Comparison of ENCODE assay signal across 9 cellular contexts in the genomic region with DNA sequence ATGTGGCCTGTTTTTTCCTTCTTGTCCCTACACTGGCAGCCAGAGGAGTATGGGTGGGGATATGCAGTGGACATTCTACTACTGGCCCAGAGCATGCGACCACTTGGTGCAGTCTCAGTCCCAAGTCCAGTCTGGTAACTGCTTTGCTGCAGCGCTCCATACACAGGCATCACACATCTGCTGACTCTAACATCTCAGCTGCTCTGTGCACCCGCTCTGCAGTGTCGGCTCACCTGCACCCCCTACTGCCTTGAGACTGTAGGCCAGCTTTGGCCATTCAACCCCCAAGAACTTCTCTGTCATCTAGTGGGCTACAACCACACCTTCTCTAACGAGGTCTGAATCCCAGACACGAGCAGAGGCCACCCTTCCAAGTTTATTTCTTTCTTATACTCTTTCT. TPM values are rescaled to one million over a fixed set of nuclear protein-coding genes. Genes with fewer than 3 reads are reported as not detected.
A peak's percentile ranks its signal among the peaks of the same experiment; 100 is the strongest.
DNase-seq lines count a peak whose midpoint lies in the region; ATAC-seq and TF ChIP-seq lines count a peak whose summit lies in the region.
"Had no signal": no experiment of that assay in that cellular context is flagged by ENCODE, and none has a peak within 500 bp of the region (broad histone marks: within the 10 kb centered on the region; RNA-seq: fewer than 3 reads in every experiment).

No MANE protein-coding gene starts in this region.

- H3K36me3 Mint-ChIP-seq in activated CD8-positive, alpha-beta T cell treated with anti-CD3 and anti-CD28 coated beads for 36 hours (ENCODE audit: low read depth), result no peaks in the 10 kb centered on the region

- no peak overlapping the region for H3K4me3 Mint-ChIP-seq in activated CD8-positive, alpha-beta T cell treated with anti-CD3 and anti-CD28 coated beads for 36 hours
- H3K4me3 Mint-ChIP-seq: T-helper 1 cell treated with Interleukin-12 subunit alpha and Interleukin-12 subunit beta and Interleukin-4 antibody, amounts not matched to agents 30 μg/mL and 1 μg/mL, for 36 hours had no signal

- H3K9me3 ChIP-seq in Panc1 (ENCODE audit: control insufficient read depth, insufficient read depth, low read depth, low read length), result no peaks in the 10 kb centered on the region
- peaks cover 0 to 1% (median 0%) of the 10 kb centered on the region in 4 donors for H3K9me3 ChIP-seq in liver (ENCODE audit: control insufficient read depth in 4 of 4, low read length in 3 of 4)

- no peak overlapping the region for H3K27ac Mint-ChIP-seq in activated CD8-positive, alpha-beta T cell treated with anti-CD3 and anti-CD28 coated beads for 36 hours
- H3K27ac Mint-ChIP-seq: T-helper 1 cell treated with Interleukin-12 subunit alpha and Interleukin-12 subunit beta and Interleukin-4 antibody, amounts not matched to agents 30 μg/mL and 1 μg/mL, for 36 hours had no signal

- H3K27ac ChIP-seq in Panc1 (ENCODE audit: low read length) (no peak overlapping the region), liver (ENCODE audit: low read depth in 1 of 2, low read length in 2 of 2) (no peak overlapping the region)

- ATAC-seq in GM18868 (IDR thresholded peaks at IDR 0.05; ENCODE audit: unreplicated experiment), result peak; percentile 99
- peak; percentile 83 for ATAC-seq in HG02870 (IDR thresholded peaks at IDR 0.05; ENCODE audit: unreplicated experiment)
- peak; percentile 69 for ATAC-seq in Panc1
- no peak for ATAC-seq in HG02840 (IDR thresholded peaks at IDR 0.05; ENCODE audit: low FRiP score, unreplicated experiment)
- ATAC-seq in activated CD8-positive, alpha-beta T cell treated with anti-CD3 and anti-CD28 coated beads for 36 hours, result no peak

- no peaks in the 10 kb centered on the region for H3K4me1 ChIP-seq in Panc1 (ENCODE audit: control insufficient read depth, insufficient read depth, low read length)
- H3K4me1 ChIP-seq in liver (ENCODE audit: control insufficient read depth in 4 of 4, insufficient read depth in 4 of 4, low read length in 3 of 4), result no peaks in the 10 kb centered on the region

- no peak overlapping the region for H3K4me3 ChIP-seq in Panc1 (ENCODE audit: low read depth in 2 of 2, low read length in 2 of 2)
- H3K4me3 ChIP-seq in liver (ENCODE audit: low read depth in 1 of 3, low read length in 3 of 3), result no peak overlapping the region

- no TSS peak for BruUV-seq in Panc1 (replicated peaks; lab: Mats Ljungman, UMichigan)

- WGBS in liver, result 40% methylated on average over 6 of the region's 6 CpGs

- H3K4me1 Mint-ChIP-seq in activated CD8-positive, alpha-beta T cell treated with anti-CD3 and anti-CD28 coated beads for 36 hours (ENCODE audit: low read depth), result no peaks in the 10 kb centered on the region

- in situ Hi-C loops in Panc1 (cut with HindIII; ENCODE audit: low pct_unique_long_range_greater_than_20kb, low sequenced_read_pairs), result no loop called here

- intact Hi-C loops in Panc1 (cut with micrococcal nuclease; ENCODE audit: unreplicated experiment), result no loop called here
- intact Hi-C loops in activated CD8-positive, alpha-beta T cell treated with anti-CD3 and anti-CD28 coated beads for 36 hours (cut with micrococcal nuclease), result no loop called here

- CTCF ChIA-PET in Panc1 (lab: Charles Lee), result no interaction called here
- CTCF ChIA-PET in activated CD8-positive, alpha-beta T cell treated with anti-CD3 and anti-CD28 coated beads for 36 hours (lab: Charles Lee), result interaction anchor here (1.4 kb wide), 1 partner anchor 18 kb away, joined by 3 read pairs; no protein-coding TSS in a partner anchor

- H3K9me3 Mint-ChIP-seq in activated CD8-positive, alpha-beta T cell treated with anti-CD3 and anti-CD28 coated beads for 36 hours, result no peaks in the 10 kb centered on the region
- H3K9me3 Mint-ChIP-seq: T-helper 1 cell treated with Interleukin-12 subunit alpha and Interleukin-12 subunit beta and Interleukin-4 antibody, amounts not matched to agents 30 μg/mL and 1 μg/mL, for 36 hours had no signal

- DNase-seq in Panc1 (ENCODE audit: low read depth, low spot score), result no peak
- no peak for DNase-seq in stimulated activated CD8-positive, alpha-beta memory T cell treated with anti-CD3 and anti-CD28 coated beads, Interleukin-4, amount 100 ng/mL, for 48 hours
- DNase-seq in activated CD8-positive, alpha-beta T cell treated with anti-CD3 and anti-CD28 coated beads for 36 hours, result no peak
- no peak for DNase-seq in NCI-H345 treated with DMSO at 0.1 percent for 48 hours (lab: John Stamatoyannopoulos, UW; ENCODE audit: unreplicated experiment)

- peak; percentile 41 to 75 for TF ChIP-seq RAD21 in liver (IDR thresholded peaks at IDR 0.05)

- H3K27me3 Mint-ChIP-seq in activated CD8-positive, alpha-beta T cell treated with anti-CD3 and anti-CD28 coated beads for 36 hours, result peaks cover 3% of the 10 kb centered on the region

- no peaks in the 10 kb centered on the region for H3K27me3 ChIP-seq in Panc1 (ENCODE audit: control insufficient read depth, insufficient read depth, low read length)
- H3K27me3 ChIP-seq in liver (ENCODE audit: control insufficient read depth in 4 of 4, insufficient read depth in 4 of 4, low read length in 3 of 4), result no peaks in the 10 kb centered on the region

- TF ChIP-seq CTCF in Panc1 (IDR thresholded peaks at IDR 0.05) (peak; percentile 47), liver (IDR thresholded peaks at IDR 0.05; ENCODE audit: low read depth, low read length, missing input control) (peak; percentile 22)
- no peak for TF ChIP-seq CTCF in activated CD8-positive, alpha-beta T cell treated with anti-CD3 and anti-CD28 coated beads for 36 hours (IDR thresholded peaks at IDR 0.05)

- no peak overlapping the region for H3K9ac ChIP-seq in liver (ENCODE audit: low read depth in 1 of 2, low read length in 2 of 2)

- POLR2A ChIA-PET in Panc1 (lab: Charles Lee), result no interaction called here
- POLR2A ChIA-PET in activated CD8-positive, alpha-beta T cell treated with anti-CD3 and anti-CD28 coated beads for 36 hours (lab: Charles Lee), result no interaction called here

- H3K36me3 ChIP-seq in Panc1 (ENCODE audit: control insufficient read depth, insufficient read depth, low read length) (no peaks in the 10 kb centered on the region), liver (ENCODE audit: control insufficient read depth in 4 of 4, insufficient read depth in 3 of 4, low read depth in 1 of 4, low read length in 3 of 4) (no peaks in the 10 kb centered on the region)

TF ChIP-seq in liver, 16 proteins besides CTCF, POLR2A, EP300 and RAD21:
- TF ChIP-seq FOXA2 (IDR thresholded peaks at IDR 0.05) (no peak), ZBTB33 (IDR thresholded peaks at IDR 0.05) (no peak), RXRA (IDR thresholded peaks at IDR 0.05) (no peak), EGR1 (IDR thresholded peaks at IDR 0.05; ENCODE audit: low read depth in 2 of 2) (no peak), SP1 (IDR thresholded peaks at IDR 0.05) (no peak), ATF3 (IDR thresholded peaks at IDR 0.05) (no peak), FOXA1 (IDR thresholded peaks at IDR 0.05) (no peak), HNF4A (conservative IDR thresholded peaks at IDR 0.05) (no peak), TAF1 (conservative IDR thresholded peaks at IDR 0.05) (no peak), YY1 (IDR thresholded peaks at IDR 0.05) (no peak)
- TF ChIP-seq, protein P1, sequence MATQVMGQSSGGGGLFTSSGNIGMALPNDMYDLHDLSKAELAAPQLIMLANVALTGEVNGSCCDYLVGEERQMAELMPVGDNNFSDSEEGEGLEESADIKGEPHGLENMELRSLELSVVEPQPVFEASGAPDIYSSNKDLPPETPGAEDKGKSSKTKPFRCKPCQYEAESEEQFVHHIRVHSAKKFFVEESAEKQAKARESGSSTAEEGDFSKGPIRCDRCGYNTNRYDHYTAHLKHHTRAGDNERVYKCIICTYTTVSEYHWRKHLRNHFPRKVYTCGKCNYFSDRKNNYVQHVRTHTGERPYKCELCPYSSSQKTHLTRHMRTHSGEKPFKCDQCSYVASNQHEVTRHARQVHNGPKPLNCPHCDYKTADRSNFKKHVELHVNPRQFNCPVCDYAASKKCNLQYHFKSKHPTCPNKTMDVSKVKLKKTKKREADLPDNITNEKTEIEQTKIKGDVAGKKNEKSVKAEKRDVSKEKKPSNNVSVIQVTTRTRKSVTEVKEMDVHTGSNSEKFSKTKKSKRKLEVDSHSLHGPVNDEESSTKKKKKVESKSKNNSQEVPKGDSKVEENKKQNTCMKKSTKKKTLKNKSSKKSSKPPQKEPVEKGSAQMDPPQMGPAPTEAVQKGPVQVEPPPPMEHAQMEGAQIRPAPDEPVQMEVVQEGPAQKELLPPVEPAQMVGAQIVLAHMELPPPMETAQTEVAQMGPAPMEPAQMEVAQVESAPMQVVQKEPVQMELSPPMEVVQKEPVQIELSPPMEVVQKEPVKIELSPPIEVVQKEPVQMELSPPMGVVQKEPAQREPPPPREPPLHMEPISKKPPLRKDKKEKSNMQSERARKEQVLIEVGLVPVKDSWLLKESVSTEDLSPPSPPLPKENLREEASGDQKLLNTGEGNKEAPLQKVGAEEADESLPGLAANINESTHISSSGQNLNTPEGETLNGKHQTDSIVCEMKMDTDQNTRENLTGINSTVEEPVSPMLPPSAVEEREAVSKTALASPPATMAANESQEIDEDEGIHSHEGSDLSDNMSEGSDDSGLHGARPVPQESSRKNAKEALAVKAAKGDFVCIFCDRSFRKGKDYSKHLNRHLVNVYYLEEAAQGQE (IDR thresholded peaks at IDR 0.05), result no peak

RNA-seq across cellular contexts. Expression of gene SLCO6A1, which starts 46.4 kb away (rescaled TPM):
- total RNA-seq in Panc1 (2021; ENCODE audit: unreplicated experiment) (not detected), liver (not detected)
- not detected for polyA plus RNA-seq in Panc1 (2012; ENCODE audit: insufficient read length)
- not detected for polyA plus RNA-seq in liver
- total RNA-seq in activated CD8-positive, alpha-beta T cell treated with anti-CD3 and anti-CD28 coated beads for 36 hours, result not detected

Comparison
In these comparisons a context has a peak if more than half of its experiments do, and no peak if none do; other contexts are left out.
1. ATAC-seq: peak in GM18868 (single experiment), HG02870 (single experiment) and Panc1 (single experiment); none in HG02840 (single experiment) and activated CD8-positive, alpha-beta T cell treated with anti-CD3 and anti-CD28 coated beads for 36 hours (single experiment).